Comparison of ENCODE assay signal across 1 cellular context in the genomic region with DNA sequence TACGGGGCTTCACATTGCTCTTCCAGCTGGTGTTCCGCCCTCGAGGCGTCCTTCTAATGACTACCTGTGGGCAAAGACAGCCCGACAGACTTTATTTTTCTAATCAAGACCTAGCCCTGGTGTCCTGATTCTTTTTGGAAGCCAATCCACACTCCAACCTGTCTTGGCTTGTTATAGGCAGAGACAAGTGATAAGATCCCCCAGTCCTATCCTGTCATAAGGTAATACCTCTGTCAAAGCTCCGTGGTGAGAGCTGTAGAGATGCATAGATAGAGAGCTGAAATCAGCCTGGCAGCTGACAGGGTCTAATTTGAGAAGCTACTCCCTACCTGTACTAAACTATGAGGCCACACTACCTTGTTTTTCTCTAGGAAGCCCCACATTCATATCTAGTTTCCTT.
TF ChIP-seq lines count a peak whose summit lies in the region.

No MANE protein-coding gene starts in this region.

TF ChIP-seq in HepG2, 621 proteins besides CTCF, POLR2A, EP300 and RAD21 (continued from another document):
- TF ChIP-seq ZHX1 (CRISPR knock-in tag; IDR thresholded peaks at IDR 0.05; ENCODE audit: low read depth) (no peak), FOXA1 (IDR thresholded peaks at IDR 0.05) (no peak), FOXA1 (CRISPR knock-in tag; IDR thresholded peaks at IDR 0.05) (no peak), MYNN (CRISPR knock-in tag; IDR thresholded peaks at IDR 0.05; ENCODE audit: low read depth) (no peak), POLR2AphosphoS2 (IDR thresholded peaks at IDR 0.05; ENCODE audit: low read depth, low read length) (no peak), STAT5B (CRISPR knock-in tag; IDR thresholded peaks at IDR 0.05) (no peak), ZNF530 (CRISPR knock-in tag; IDR thresholded peaks at IDR 0.05; ENCODE audit: low read depth) (no peak), MXI1 (IDR thresholded peaks at IDR 0.05; ENCODE audit: borderline replicate concordance, low read depth, low read length) (no peak), NFE2 (CRISPR knock-in tag; IDR thresholded peaks at IDR 0.05) (no peak), RFXANK (CRISPR knock-in tag; IDR thresholded peaks at IDR 0.05) (no peak), IKZF5 (CRISPR knock-in tag; IDR thresholded peaks at IDR 0.05) (no peak)
- TF ChIP-seq, protein P1, sequence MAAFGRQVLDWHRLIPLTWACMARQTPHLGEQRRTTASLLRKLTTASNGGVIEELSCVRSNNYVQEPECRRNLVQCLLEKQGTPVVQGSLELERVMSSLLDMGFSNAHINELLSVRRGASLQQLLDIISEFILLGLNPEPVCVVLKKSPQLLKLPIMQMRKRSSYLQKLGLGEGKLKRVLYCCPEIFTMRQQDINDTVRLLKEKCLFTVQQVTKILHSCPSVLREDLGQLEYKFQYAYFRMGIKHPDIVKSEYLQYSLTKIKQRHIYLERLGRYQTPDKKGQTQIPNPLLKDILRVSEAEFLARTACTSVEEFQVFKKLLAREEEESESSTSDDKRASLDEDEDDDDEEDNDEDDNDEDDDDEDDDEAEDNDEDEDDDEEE (CRISPR knock-in tag; IDR thresholded peaks at IDR 0.05) = no peak
- TF ChIP-seq, protein P2, sequence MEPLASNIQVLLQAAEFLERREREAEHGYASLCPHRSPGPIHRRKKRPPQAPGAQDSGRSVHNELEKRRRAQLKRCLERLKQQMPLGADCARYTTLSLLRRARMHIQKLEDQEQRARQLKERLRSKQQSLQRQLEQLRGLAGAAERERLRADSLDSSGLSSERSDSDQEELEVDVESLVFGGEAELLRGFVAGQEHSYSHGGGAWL (CRISPR knock-in tag; IDR thresholded peaks at IDR 0.05) = no peak
